In genomic region chr18:3147935-3148554, GRCh38 we compare ENCODE assay signal across 18 cellular contexts.
DNase-seq lines count a peak whose midpoint lies in the region; ATAC-seq, FAIRE-seq and TF ChIP-seq lines count a peak whose summit lies in the region.
"Had no signal": no experiment of that assay in that cellular context is flagged by ENCODE, and none has a peak within 500 bp of the region (broad histone marks: within the 10 kb centered on the region; RNA-seq: fewer than 3 reads in every experiment).

No MANE protein-coding gene starts in this region.

- DNase-seq in HepG2 (ENCODE audit: low spot score) (no peak), right lobe of liver (no peak), K562 (ENCODE audit: extremely low read depth in 1 of 4, low spot score in 3 of 4) (no peak), fibroblast of peridontal ligament (ENCODE audit: extremely low read depth) (peak; percentile 59), HPDE6-E6E7 (ENCODE audit: extremely low spot score) (no peak), HT-29 (ENCODE audit: low spot score) (no peak)
- no peak for DNase-seq in activated naive CD4-positive, alpha-beta T cell treated with anti-CD3 and anti-CD28 coated beads for 36 hours
- DNase-seq: 8988T; BE2C; CD4-positive, alpha-beta memory T cell; DMS153; DMS79; GDM1; GOT3; H7; HFFc6 had no signal

- TF ChIP-seq POLR2A in HepG2 (IDR thresholded peaks at IDR 0.05; ENCODE audit: insufficient read depth in 1 of 2, low read depth in 2 of 2, low read length in 2 of 2), result no peak
- no peak for TF ChIP-seq POLR2A in right lobe of liver (IDR thresholded peaks at IDR 0.05)
- TF ChIP-seq POLR2A in K562 (conservative IDR thresholded peaks at IDR 0.05), result no peak

- no peak overlapping the region for H3K4me3 Mint-ChIP-seq in activated naive CD4-positive, alpha-beta T cell treated with anti-CD3 and anti-CD28 coated beads for 36 hours
- H3K4me3 Mint-ChIP-seq: CD14-positive monocyte; CD4-positive, alpha-beta memory T cell; HFFc6 had no signal

- intact Hi-C loops in HepG2 (cut with micrococcal nuclease; ENCODE audit: unreplicated experiment) (loop anchor here (2.0 kb wide), 1 partner anchor 215 kb away; no protein-coding TSS in a partner anchor), right lobe of liver (cut with DNase I) (no loop called here), K562 (cut with micrococcal nuclease) (loop anchor here (2.0 kb wide), 1 partner anchor 99 kb away; the partner anchor contains the start of gene MYL12A)
- intact Hi-C loops in activated naive CD4-positive, alpha-beta T cell treated with anti-CD3 and anti-CD28 coated beads for 36 hours (cut with micrococcal nuclease), result no loop called here

- TF ChIP-seq CTCF in HepG2 (CRISPR knock-in tag; IDR thresholded peaks at IDR 0.05), result no peak
- TF ChIP-seq CTCF in right lobe of liver (IDR thresholded peaks at IDR 0.05), result no peak
- TF ChIP-seq CTCF in K562 (IDR thresholded peaks at IDR 0.05 in 2 of 3, conservative IDR thresholded peaks at IDR 0.05 in 1 of 3; ENCODE audit: insufficient read depth in 2 of 3, low read depth in 1 of 3, low read length in 3 of 3), result no peak

- H2AFZ ChIP-seq in HepG2 (ENCODE audit: low read length) (no peak overlapping the region), K562 (ENCODE audit: low read depth, low read length) (peak overlapping the region; percentile 94)

- H4K20me1 ChIP-seq in HepG2 (ENCODE audit: insufficient read depth, low read length) (no peaks in the 10 kb centered on the region), K562 (replicated peaks; ENCODE audit: control insufficient read depth, insufficient read depth, low read length) (no peaks in the 10 kb centered on the region)

- H3K79me2 ChIP-seq in HepG2 (ENCODE audit: insufficient read depth, low read length) (no peaks in the 10 kb centered on the region), K562 (ENCODE audit: control insufficient read depth, insufficient read depth, low read length) (no peaks in the 10 kb centered on the region)

- H3K4me2 ChIP-seq in HepG2 (ENCODE audit: low read depth, low read length), result no peak overlapping the region
- H3K4me2 ChIP-seq in K562 (ENCODE audit: insufficient read depth, low read length), result peak overlapping the region; percentile 70

- ATAC-seq in HepG2 (no peak), right lobe of liver (no peak), K562 (peak; percentile 57)
- ATAC-seq: HCT116 had no signal

- no peaks in the 10 kb centered on the region for H3K36me3 ChIP-seq in HepG2 (replicated peaks in 1 of 2; ENCODE audit: control insufficient read depth in 1 of 2, insufficient read depth in 2 of 2, low read length in 2 of 2)
- peaks cover 0 to 4% (median 1%) of the 10 kb centered on the region in 4 donors for H3K36me3 ChIP-seq in right lobe of liver
- H3K36me3 ChIP-seq in K562 (ENCODE audit: control insufficient read depth, insufficient read depth, low read length), result no peaks in the 10 kb centered on the region
- H3K36me3 ChIP-seq: BE2C had no signal

- H3K4me1 Mint-ChIP-seq in activated naive CD4-positive, alpha-beta T cell treated with anti-CD3 and anti-CD28 coated beads for 36 hours (ENCODE audit: low read depth), result peaks cover 6% of the 10 kb centered on the region

- CTCF ChIA-PET in HepG2 (lab: Yijun Ruan, JAX; ENCODE audit: low intra/inter-chr PET ratio, low total read pairs) (no interaction called here), K562 (lab: Yijun Ruan, JAX; ENCODE audit: low intra/inter-chr PET ratio) (no interaction called here)
- CTCF ChIA-PET in activated naive CD4-positive, alpha-beta T cell treated with anti-CD3 and anti-CD28 coated beads for 36 hours (lab: Charles Lee), result interaction anchor here (0.6 to 0.8 kb wide), 2 partner anchors 19 to 220 kb away, joined by 3 to 4 read pairs; no protein-coding TSS in a partner anchor

- H3K9me3 ChIP-seq in HepG2 (ENCODE audit: low read length), result peaks cover 5% of the 10 kb centered on the region; the same call in 1 of the 2 replicates
- no peaks in the 10 kb centered on the region for H3K9me3 ChIP-seq in right lobe of liver
- no peaks in the 10 kb centered on the region for H3K9me3 ChIP-seq in K562 (replicated peaks; ENCODE audit: control insufficient read depth, insufficient read depth, low read depth, low read length)
- H3K9me3 ChIP-seq: BE2C had no signal

- in situ Hi-C loops in HepG2 (cut with HindIII; ENCODE audit: extremely low pct_ligation_motif_present, low pct_unique_long_range_greater_than_20kb), result no loop called here
- in situ Hi-C loops in K562 (cut with MboI), result no loop called here

- no peak overlapping the region for H3K4me3 ChIP-seq in HepG2 (replicated peaks in 1 of 3; ENCODE audit: insufficient read depth in 1 of 3, low read depth in 2 of 3, low read length in 3 of 3)
- no peak overlapping the region for H3K4me3 ChIP-seq in right lobe of liver
- H3K4me3 ChIP-seq in K562, result peak overlapping the region; percentile 18

- TF ChIP-seq EP300 in HepG2 (IDR thresholded peaks at IDR 0.05; ENCODE audit: low read depth in 2 of 2, low read length in 2 of 2), result no peak
- TF ChIP-seq EP300 in HepG2 (CRISPR knock-in tag; IDR thresholded peaks at IDR 0.05; ENCODE audit: borderline replicate concordance), result no peak
- TF ChIP-seq EP300 in K562 (IDR thresholded peaks at IDR 0.05; ENCODE audit: low read length), result no peak

- BruUV-seq in HepG2 (replicated peaks; lab: Mats Ljungman, UMichigan) (no TSS peak), K562 (replicated peaks; lab: Mats Ljungman, UMichigan) (no TSS peak)

- H3K4me1 ChIP-seq in HepG2 (ENCODE audit: insufficient read depth, low read length) (peaks cover 32% of the 10 kb centered on the region), right lobe of liver (peaks cover 0 to 10% (median 3%) of the 10 kb centered on the region in 4 donors), K562 (replicated peaks in 1 of 2; ENCODE audit: control insufficient read depth in 2 of 2, insufficient read depth in 2 of 2, low read length in 2 of 2) (peaks cover 4 to 5% of the 10 kb centered on the region in 2 experiments; a peak in 2 of 5 replicates)
- H3K4me1 ChIP-seq: BE2C had no signal

- no peaks in the 10 kb centered on the region for H3K36me3 Mint-ChIP-seq in activated naive CD4-positive, alpha-beta T cell treated with anti-CD3 and anti-CD28 coated beads for 36 hours (ENCODE audit: low read depth)
- H3K36me3 Mint-ChIP-seq: CD14-positive monocyte had no signal

- H3K9me3 Mint-ChIP-seq in activated naive CD4-positive, alpha-beta T cell treated with anti-CD3 and anti-CD28 coated beads for 36 hours, result no peaks in the 10 kb centered on the region
- H3K9me3 Mint-ChIP-seq: HFFc6 had no signal

- H3K27me3 ChIP-seq in HepG2 (ENCODE audit: control insufficient read depth in 1 of 2, insufficient read depth in 2 of 2, low read length in 2 of 2) (no peaks in the 10 kb centered on the region), right lobe of liver (no peaks in the 10 kb centered on the region), K562 (ENCODE audit: control insufficient read depth in 2 of 2, insufficient read depth in 2 of 2, low read length in 2 of 2) (no peaks in the 10 kb centered on the region)
- H3K27me3 ChIP-seq: BE2C had no signal

- FAIRE-seq in HepG2 (lab: Jason Lieb, UNC) (no peak), K562 (lab: Jason Lieb, UNC) (no peak)

- no peaks in the 10 kb centered on the region for H3K27me3 Mint-ChIP-seq in activated naive CD4-positive, alpha-beta T cell treated with anti-CD3 and anti-CD28 coated beads for 36 hours (ENCODE audit: low read depth)

- H3K27ac Mint-ChIP-seq in activated naive CD4-positive, alpha-beta T cell treated with anti-CD3 and anti-CD28 coated beads for 36 hours, result no peak overlapping the region
- H3K27ac Mint-ChIP-seq: CD4-positive, alpha-beta memory T cell; HFFc6 had no signal

- WGBS in HepG2 (ENCODE audit: low lambda C conversion rate), result 62% methylated on average over 8 of the region's 8 CpGs
- 76% methylated on average over 8 of the region's 8 CpGs for WGBS in right lobe of liver (ENCODE audit: insufficient coverage, low coverage, low lambda C conversion rate, missing lambda C conversion rate)
- WGBS in K562 (ENCODE audit: insufficient coverage, low coverage, missing lambda C conversion rate), result 21% methylated on average over 8 of the region's 8 CpGs

- no peak overlapping the region for H3K9ac ChIP-seq in HepG2 (ENCODE audit: insufficient read depth, low read depth, low read length)
- H3K9ac ChIP-seq in K562 (ENCODE audit: insufficient read depth in 1 of 2, low read depth in 2 of 2, low read length in 2 of 2), result peak overlapping the region; percentile 47 to 70; a peak in 3 of 4 replicates

- POLR2A ChIA-PET in HepG2 (lab: Yijun Ruan, JAX) (no interaction called here), K562 (lab: Yijun Ruan, JAX) (interaction anchor here (1.0 to 1.2 kb wide), 2 partner anchors 133 to 163 kb away, joined by 4 read pairs; no protein-coding TSS in a partner anchor)

- no peak for TF ChIP-seq RAD21 in HepG2 (CRISPR knock-in tag; IDR thresholded peaks at IDR 0.05)
- no peak for TF ChIP-seq RAD21 in K562 (CRISPR knock-in tag; conservative IDR thresholded peaks at IDR 0.05 in 1 of 2, IDR thresholded peaks at IDR 0.05 in 1 of 2)

- H3K9me1 ChIP-seq in K562 (ENCODE audit: control insufficient read depth, insufficient read depth, low read length), result no peaks in the 10 kb centered on the region

- H3K27ac ChIP-seq in HepG2 (ENCODE audit: extremely low read length, insufficient read depth, low read length) (no peak overlapping the region), right lobe of liver (no peak overlapping the region), K562 (ENCODE audit: extremely low read depth, low read depth, low read length) (no peak overlapping the region; the same call in 2 of the 3 replicates)

TF ChIP-seq in HepG2, 621 proteins besides CTCF, POLR2A, EP300 and RAD21:
- TF ChIP-seq MAFK (conservative IDR thresholded peaks at IDR 0.05 in 1 of 2, IDR thresholded peaks at IDR 0.05 in 1 of 2; ENCODE audit: low read length in 2 of 2) (peak; percentile 39 to 54; a peak in 3 of 4 replicates), ZNF746 (CRISPR knock-in tag; IDR thresholded peaks at IDR 0.05) (no peak), MAFF (IDR thresholded peaks at IDR 0.05; ENCODE audit: low read depth, low read length) (peak; percentile 46), TOPORS (CRISPR knock-in tag; IDR thresholded peaks at IDR 0.05) (no peak), ZNF143 (CRISPR knock-in tag; IDR thresholded peaks at IDR 0.05) (no peak)
TF ChIP-seq in HepG2: peak in this region for 2.

TF ChIP-seq in K562, 482 proteins besides CTCF, POLR2A, EP300 and RAD21 (continues in another document):
- TF ChIP-seq GATAD2B (IDR thresholded peaks at IDR 0.05; ENCODE audit: borderline replicate concordance) (0 out of 2 replicates have a peak, but pooled peaks have one; percentile 16), ZNF239 (CRISPR knock-in tag; IDR thresholded peaks at IDR 0.05) (no peak), ZNF79 (CRISPR knock-in tag; IDR thresholded peaks at IDR 0.05; ENCODE audit: low read depth) (no peak), PTTG1 (tag; IDR thresholded peaks at IDR 0.05; ENCODE audit: low read depth) (no peak)

Comparison
In these comparisons a context has a peak if more than half of its experiments do, and no peak if none do; other contexts are left out.
1. intact Hi-C loops: an anchor here in HepG2 (2.0 kb wide) and K562 (2.0 kb wide); none called in right lobe of liver and activated naive CD4-positive, alpha-beta T cell treated with anti-CD3 and anti-CD28 coated beads for 36 hours.
2. Of the 241 proteins assayed by ChIP-seq in both HepG2 and K562: peak only in HepG2: none; only in K562: FOSL1, MAFG and ZKSCAN1; in both: MAFF and MAFK; in neither: 235; mixed calls (peak in some experiments, not most) for 1.